In genomic region chr11:114236829-114237228, GRCh38 we compare ENCODE assay signal across 23 cellular contexts. TPM values are rescaled to one million over a fixed set of nuclear protein-coding genes. Genes with fewer than 3 reads are reported as not detected.
DNase-seq lines count a peak whose midpoint lies in the region; ATAC-seq and TF ChIP-seq lines count a peak whose summit lies in the region.
"Had no signal": no experiment of that assay in that cellular context is flagged by ENCODE, and none has a peak within 500 bp of the region (broad histone marks: within the 10 kb centered on the region; RNA-seq: fewer than 3 reads in every experiment).

No MANE protein-coding gene starts in this region.

- CTCF ChIA-PET in activated CD8-positive, alpha-beta T cell treated with anti-CD3 and anti-CD28 coated beads for 36 hours (lab: Charles Lee): interaction anchor here (1.5 kb wide), 1 partner anchor 24 kb away, joined by 7 read pairs; no protein-coding TSS in a partner anchor

- H3K9ac ChIP-seq in GM23248: no peak overlapping the region

- intact Hi-C loops in psoas muscle (cut with DNase I): no loop called here
- intact Hi-C loops in activated CD8-positive, alpha-beta T cell treated with anti-CD3 and anti-CD28 coated beads for 36 hours (cut with micrococcal nuclease): no loop called here

- in situ Hi-C loops in GM23248 (cut with MboI): no loop called here

- H3K4me2 ChIP-seq in GM23248 (ENCODE audit: unreplicated experiment): no peak overlapping the region

- H3K36me3 ChIP-seq in GM23248 (ENCODE audit: low read depth) (no peaks in the 10 kb centered on the region), psoas muscle (ENCODE audit: insufficient read depth in 1 of 2, low read depth in 1 of 2) (peaks cover 0 to 24% of the 10 kb centered on the region in 2 donors)
- H3K36me3 ChIP-seq: breast epithelium had no signal

- H3K4me3 Mint-ChIP-seq in activated CD8-positive, alpha-beta T cell treated with anti-CD3 and anti-CD28 coated beads for 36 hours: no peak overlapping the region
- H3K4me3 Mint-ChIP-seq: activated T-helper 17 cell treated with anti-CD3 and anti-CD28 coated beads, Interleukin-2, amount 50 U/mL, for 72 hours; CD4-positive, CD25-positive, alpha-beta regulatory T cell had no signal

- H3K4me3 ChIP-seq in GM23248: no peak overlapping the region
- no peak overlapping the region for H3K4me3 ChIP-seq in psoas muscle
- H3K4me3 ChIP-seq: breast epithelium, GM12878, heart right ventricle had no signal

- H3K9me3 Mint-ChIP-seq in activated CD8-positive, alpha-beta T cell treated with anti-CD3 and anti-CD28 coated beads for 36 hours: no peaks in the 10 kb centered on the region
- H3K9me3 Mint-ChIP-seq: activated T-helper 17 cell treated with anti-CD3 and anti-CD28 coated beads, Interleukin-2, amount 50 U/mL, for 72 hours; CD4-positive, CD25-positive, alpha-beta regulatory T cell; immature natural killer cell had no signal

- no peaks in the 10 kb centered on the region for H4K20me1 ChIP-seq in GM23248 (ENCODE audit: insufficient read depth)

- H3K4me1 ChIP-seq in GM23248 (ENCODE audit: insufficient read depth) (no peaks in the 10 kb centered on the region), psoas muscle (peaks cover 93% of the 10 kb centered on the region)
- H3K4me1 ChIP-seq: breast epithelium had no signal

- no peaks in the 10 kb centered on the region for H3K9me2 ChIP-seq in GM23248 (ENCODE audit: insufficient read depth)

- peaks cover 1% of the 10 kb centered on the region for H3K4me1 Mint-ChIP-seq in activated CD8-positive, alpha-beta T cell treated with anti-CD3 and anti-CD28 coated beads for 36 hours (ENCODE audit: low read depth)
- H3K4me1 Mint-ChIP-seq: activated T-helper 17 cell treated with anti-CD3 and anti-CD28 coated beads, Interleukin-2, amount 50 U/mL, for 72 hours had no signal

- POLR2A ChIA-PET in activated CD8-positive, alpha-beta T cell treated with anti-CD3 and anti-CD28 coated beads for 36 hours (lab: Charles Lee): no interaction called here

- H3K27ac ChIP-seq in GM23248 (no peak overlapping the region), psoas muscle (peak overlapping the region; percentile 78)
- H3K27ac ChIP-seq: breast epithelium had no signal

- no peaks in the 10 kb centered on the region for H3K27me3 Mint-ChIP-seq in activated CD8-positive, alpha-beta T cell treated with anti-CD3 and anti-CD28 coated beads for 36 hours
- H3K27me3 Mint-ChIP-seq: activated T-helper 17 cell treated with anti-CD3 and anti-CD28 coated beads, Interleukin-2, amount 50 U/mL, for 72 hours had no signal

- no peak overlapping the region for H2AFZ ChIP-seq in GM23248

- H3F3A ChIP-seq in GM23248 (ENCODE audit: insufficient read depth): no peaks in the 10 kb centered on the region

- ATAC-seq in SK-N-SH treated with all-trans-retinoic acid at 6 μM for 48 hours (peak; percentile 24; the same call in 1 of the 3 replicates), psoas muscle (peak; percentile 64 to 74 (median 69)), GM19397 (IDR thresholded peaks at IDR 0.05; ENCODE audit: unreplicated experiment) (no peak)
- ATAC-seq in activated CD8-positive, alpha-beta T cell treated with anti-CD3 and anti-CD28 coated beads for 36 hours: no peak
- ATAC-seq: activated T-helper 17 cell treated with anti-CD3 and anti-CD28 coated beads, Interleukin-2, amount 50 U/mL, for 72 hours; GM12878 had no signal

- DNase-seq in GM23248 (peak; percentile 27), fibroblast of the conjunctiva (ENCODE audit: low read depth) (peak; percentile 78), psoas muscle (no peak), hippocampal formation (lab: John Stamatoyannopoulos, UW) (no peak)
- DNase-seq in effector CD8-positive, alpha-beta T cell (lab: John Stamatoyannopoulos, UW): no peak
- DNase-seq in activated CD8-positive, alpha-beta T cell treated with anti-CD3 and anti-CD28 coated beads for 36 hours: no peak
- DNase-seq: activated CD4-positive, alpha-beta T cell treated with anti-CD3 and anti-CD28 coated beads for 48 hours; CD4-positive, CD25-positive, alpha-beta regulatory T cell; GF-D8; heart right ventricle; immature natural killer cell; MM.1S; NCI-H1436; NCI-H526; nucleus accumbens; SHP77; stimulated activated naive CD4-positive, alpha-beta T cell treated with Interleukin-2 at 50 U/mL for 16 hours; T-helper 1 cell had no signal

- no peak overlapping the region for H3K27ac Mint-ChIP-seq in activated CD8-positive, alpha-beta T cell treated with anti-CD3 and anti-CD28 coated beads for 36 hours
- H3K27ac Mint-ChIP-seq: activated T-helper 17 cell treated with anti-CD3 and anti-CD28 coated beads, Interleukin-2, amount 50 U/mL, for 72 hours had no signal

- H3K79me2 ChIP-seq in GM23248 (ENCODE audit: insufficient read depth): no peaks in the 10 kb centered on the region

- WGBS in GM23248 (ENCODE audit: low coverage in 1 of 2, low lambda C conversion rate in 2 of 2, missing lambda C conversion rate in 2 of 2), 2 experiments: 64 to 68% methylated on average over 3 of the region's 3 CpGs
- 51 to 79% (median 55%) methylated on average over 3 of the region's 3 CpGs for WGBS in psoas muscle, 3 donors

- no peaks in the 10 kb centered on the region for H3K36me3 Mint-ChIP-seq in activated CD8-positive, alpha-beta T cell treated with anti-CD3 and anti-CD28 coated beads for 36 hours (ENCODE audit: low read depth)
- H3K36me3 Mint-ChIP-seq: CD4-positive, CD25-positive, alpha-beta regulatory T cell had no signal

- no peak for TF ChIP-seq CTCF in psoas muscle (IDR thresholded peaks at IDR 0.05)
- TF ChIP-seq CTCF in activated CD8-positive, alpha-beta T cell treated with anti-CD3 and anti-CD28 coated beads for 36 hours (IDR thresholded peaks at IDR 0.05): no peak

- H3K27me3 ChIP-seq in GM23248 (replicated peaks; ENCODE audit: insufficient read depth): peaks cover 11% of the 10 kb centered on the region; the same call in 1 of the 2 replicates
- H3K27me3 ChIP-seq in psoas muscle (ENCODE audit: insufficient read depth in 3 of 3, low read length in 2 of 3): no peaks in the 10 kb centered on the region
- H3K27me3 ChIP-seq: breast epithelium, heart right ventricle had no signal

- H3K9me3 ChIP-seq in GM23248 (ENCODE audit: low read depth): no peaks in the 10 kb centered on the region
- no peaks in the 10 kb centered on the region for H3K9me3 ChIP-seq in psoas muscle
- H3K9me3 ChIP-seq: breast epithelium, heart right ventricle had no signal

TF ChIP-seq in SK-N-SH treated with all-trans-retinoic acid at 6 μM for 48 hours, 23 proteins besides CTCF, POLR2A, EP300 and RAD21:
- no peak for TF ChIP-seq GLIS3 (CRISPR knock-in tag; IDR thresholded peaks at IDR 0.05)
- TF ChIP-seq PATZ1 (CRISPR knock-in tag; IDR thresholded peaks at IDR 0.05; ENCODE audit: borderline replicate concordance): no peak
- TF ChIP-seq TCF4 (CRISPR knock-in tag; IDR thresholded peaks at IDR 0.05; ENCODE audit: borderline replicate concordance): no peak
- TF ChIP-seq POU6F1 (CRISPR knock-in tag; IDR thresholded peaks at IDR 0.05; ENCODE audit: borderline replicate concordance, low read depth): no peak
- no peak for TF ChIP-seq ISL1 (CRISPR knock-in tag; IDR thresholded peaks at IDR 0.05)
- TF ChIP-seq ESRRG (CRISPR knock-in tag; IDR thresholded peaks at IDR 0.05): no peak
- TF ChIP-seq SNAI2 (CRISPR knock-in tag; IDR thresholded peaks at IDR 0.05): no peak
- TF ChIP-seq RARB (CRISPR knock-in tag; IDR thresholded peaks at IDR 0.05): no peak
- no peak for TF ChIP-seq ZFP30 (CRISPR knock-in tag; IDR thresholded peaks at IDR 0.05)
- TF ChIP-seq ZNF565 (CRISPR knock-in tag; conservative IDR thresholded peaks at IDR 0.05; ENCODE audit: low read depth): no peak
- TF ChIP-seq ZC3H10 (CRISPR knock-in tag; IDR thresholded peaks at IDR 0.05): no peak

RNA-seq across cellular contexts. Expression of gene NNMT, which starts 59.4 kb away (rescaled TPM):
- 809 and 1,043 TPM in 2 replicates for total RNA-seq in GM23248 (2014; rRNA removed; shearing (Covaris generic))
- polyA plus RNA-seq in GM23248 (2016; fragmentation: Nextera tagmentation; extraction: Ambion mirVana): 1,317 and 1,390 TPM in 2 replicates
- 1,000 to 10,000 TPM in 1 of 4 donors, 100 to 1,000 TPM in 3; 165 to 2,602 (median 604) TPM for total RNA-seq in psoas muscle
- polyA plus RNA-seq in psoas muscle: 1,000 to 10,000 TPM in 2 of 3 donors, 100 to 1,000 TPM in 1; 649 to 3,089 (median 1,851) TPM
- not detected for total RNA-seq in activated CD8-positive, alpha-beta T cell treated with anti-CD3 and anti-CD28 coated beads for 36 hours
- total RNA-seq: activated T-helper 17 cell treated with anti-CD3 and anti-CD28 coated beads, Interleukin-2, amount 50 U/mL, for 72 hours; CD4-positive, CD25-positive, alpha-beta regulatory T cell; GM12878 had no signal
- polyA plus RNA-seq: CD4-positive, CD25-positive, alpha-beta regulatory T cell had no signal

Comparison
In these comparisons a context has a peak if more than half of its experiments do, and no peak if none do; other contexts are left out.
1. DNase-seq: peak in GM23248 (single experiment) and fibroblast of the conjunctiva (single experiment); none in psoas muscle (0 of 2), effector CD8-positive, alpha-beta T cell (single experiment), hippocampal formation (0 of 2) and activated CD8-positive, alpha-beta T cell treated with anti-CD3 and anti-CD28 coated beads for 36 hours (single experiment).
2. ATAC-seq: peak in SK-N-SH treated with all-trans-retinoic acid at 6 μM for 48 hours (single experiment) and psoas muscle (4 of 4); none in GM19397 (single experiment) and activated CD8-positive, alpha-beta T cell treated with anti-CD3 and anti-CD28 coated beads for 36 hours (single experiment).
3. RNA of gene NNMT, which starts 59.4 kb away (total RNA-seq): 809 to 1,043 TPM in GM23248 and 165 to 2,602 TPM in psoas muscle; not detected in activated CD8-positive, alpha-beta T cell treated with anti-CD3 and anti-CD28 coated beads for 36 hours; every median in the first group is over 100 times any median in the second.